Comparison of ENCODE assay signal across 13 cellular contexts in the genomic region with DNA sequence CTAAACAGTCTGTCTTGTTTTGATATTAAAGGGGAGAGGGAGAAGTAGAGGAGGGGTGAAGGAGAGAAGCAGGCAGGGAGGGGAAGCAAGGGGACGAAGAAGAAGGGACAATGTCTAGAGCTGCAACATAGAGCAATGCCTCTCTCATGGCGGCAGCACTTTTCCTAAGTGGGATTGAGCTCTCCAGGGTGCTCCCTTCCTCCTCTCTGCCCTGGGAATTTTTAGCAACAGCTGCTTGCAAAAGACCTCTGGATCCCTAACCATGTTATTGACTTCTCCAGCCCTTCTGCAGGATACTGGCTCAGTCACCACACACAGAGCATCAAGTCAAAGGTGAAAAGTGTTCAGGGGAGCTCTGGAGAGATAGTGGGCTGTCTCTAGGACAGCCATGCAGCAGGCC.
DNase-seq lines count a peak whose midpoint lies in the region; ATAC-seq and TF ChIP-seq lines count a peak whose summit lies in the region.
"Had no signal": no experiment of that assay in that cellular context is flagged by ENCODE, and none has a peak within 500 bp of the region (broad histone marks: within the 10 kb centered on the region; RNA-seq: fewer than 3 reads in every experiment).

No MANE protein-coding gene starts in this region.

- H3K9ac ChIP-seq in endodermal cell (ENCODE audit: extremely low read depth, low read length, poor library complexity, severe bottlenecking): no peak overlapping the region

- H3K4me1 ChIP-seq in GM23338 (ENCODE audit: insufficient read depth) (no peaks in the 10 kb centered on the region; the same call in 1 of the 2 replicates), endodermal cell (ENCODE audit: control insufficient read depth, insufficient read depth, low read length) (no peaks in the 10 kb centered on the region), transverse colon (no peaks in the 10 kb centered on the region)
- H3K4me1 ChIP-seq: BE2C had no signal

- TF ChIP-seq CTCF in AG04450 (IDR thresholded peaks at IDR 0.05; ENCODE audit: low read depth, low read length) (no peak), GM23338 (conservative IDR thresholded peaks at IDR 0.05; ENCODE audit: low read depth in 2 of 2) (no peak), endodermal cell (conservative IDR thresholded peaks at IDR 0.05) (no peak), transverse colon (IDR thresholded peaks at IDR 0.05) (no peak)

- no peak for TF ChIP-seq POLR2A in transverse colon (IDR thresholded peaks at IDR 0.05)

- H3K4me3 ChIP-seq in AG04450 (ENCODE audit: low read depth, low read length): no peak overlapping the region
- no peak overlapping the region for H3K4me3 ChIP-seq in GM23338
- H3K4me3 ChIP-seq in endodermal cell (ENCODE audit: low read length): no peak overlapping the region
- H3K4me3 ChIP-seq in transverse colon: no peak overlapping the region

- H3K4me1 Mint-ChIP-seq in GM23338: 0 out of 3 replicates have a peak, but pooled peaks cover 2% of the 10 kb centered on the region
- peaks cover 11% of the 10 kb centered on the region for H3K4me1 Mint-ChIP-seq in endodermal cell
- H3K4me1 Mint-ChIP-seq: CD4-positive, alpha-beta memory T cell; IgD-negative memory B cell had no signal

- peak overlapping the region; percentile 25; the same call in 1 of the 2 replicates for H2AFZ ChIP-seq in GM23338

- H3K9me3 Mint-ChIP-seq in GM23338 (no peaks in the 10 kb centered on the region), endodermal cell (no peaks in the 10 kb centered on the region)
- H3K9me3 Mint-ChIP-seq: CD4-positive, alpha-beta memory T cell; IgD-negative memory B cell had no signal

- H3K36me3 ChIP-seq in GM23338 (ENCODE audit: insufficient read depth): no peaks in the 10 kb centered on the region
- no peaks in the 10 kb centered on the region for H3K36me3 ChIP-seq in endodermal cell (ENCODE audit: control insufficient read depth, insufficient read depth, low read length)
- no peaks in the 10 kb centered on the region for H3K36me3 ChIP-seq in transverse colon
- H3K36me3 ChIP-seq: BE2C had no signal

- H3K4me2 ChIP-seq in GM23338: no peak overlapping the region

- H3K27me3 Mint-ChIP-seq in GM23338 (ENCODE audit: insufficient read depth, low read depth, poor library complexity) (peaks cover 2% of the 10 kb centered on the region), endodermal cell (ENCODE audit: insufficient read depth) (no peaks in the 10 kb centered on the region)
- H3K27me3 Mint-ChIP-seq: IgD-negative memory B cell had no signal

- TF ChIP-seq EP300 in transverse colon (IDR thresholded peaks at IDR 0.05; ENCODE audit: low read depth): no peak

- WGBS in endodermal cell (ENCODE audit: insufficient coverage in 1 of 2, insufficient read length in 1 of 2), 2 experiments: 77 to 80% methylated on average over 1 to 2 of the region's 2 CpGs
- 58 to 78% methylated on average over 2 of the region's 2 CpGs for WGBS in transverse colon (ENCODE audit: low coverage in 1 of 2), 2 donors

- in situ Hi-C loops in transverse colon (cut with MboI; ENCODE audit: low pct_ligation_motif_present in 1 of 4, low pct_unique_long_range_greater_than_20kb in 1 of 4, low sequenced_read_pairs in 3 of 4): no loop called here

- peak overlapping the region; percentile 22 for H3K27ac ChIP-seq in AG04450 (ENCODE audit: low read depth, low read length)
- H3K27ac ChIP-seq in GM23338 (ENCODE audit: low read depth): no peak overlapping the region
- H3K27ac ChIP-seq in endodermal cell (ENCODE audit: low read depth, low read length): no peak overlapping the region
- H3K27ac ChIP-seq in transverse colon: no peak overlapping the region
- H3K27ac ChIP-seq: C4-2B had no signal

- no peaks in the 10 kb centered on the region for H4K20me1 ChIP-seq in GM23338 (replicated peaks; ENCODE audit: insufficient read depth)

- peak; percentile 49 for ATAC-seq in GM23338
- ATAC-seq in GM21367 (IDR thresholded peaks at IDR 0.05; ENCODE audit: unreplicated experiment): no peak
- no peak for ATAC-seq in left lobe of liver

- intact Hi-C loops in transverse colon (cut with DNase I; ENCODE audit: low total_unique reads): no loop called here

- H3K27me3 ChIP-seq in AG04450 (ENCODE audit: control insufficient read depth, insufficient read depth, low read length) (no peaks in the 10 kb centered on the region), GM23338 (ENCODE audit: insufficient read depth) (no peaks in the 10 kb centered on the region), endodermal cell (ENCODE audit: control insufficient read depth, insufficient read depth, low read length, poor library complexity, severe bottlenecking) (no peaks in the 10 kb centered on the region), transverse colon (no peaks in the 10 kb centered on the region)
- H3K27me3 ChIP-seq: BE2C had no signal

- H3K36me3 Mint-ChIP-seq in GM23338 (ENCODE audit: low read depth): no peaks in the 10 kb centered on the region
- H3K36me3 Mint-ChIP-seq in endodermal cell (ENCODE audit: low read depth): no peaks in the 10 kb centered on the region
- H3K36me3 Mint-ChIP-seq: CD4-positive, alpha-beta memory T cell; IgD-negative memory B cell had no signal

- H3K9me2 ChIP-seq in GM23338 (ENCODE audit: insufficient read depth): no peaks in the 10 kb centered on the region

- POLR2A ChIA-PET in AG04450 (lab: Yijun Ruan, JAX): interaction anchor here (1.0 kb wide), 1 partner anchor 10 kb away, joined by 3 read pairs; no protein-coding TSS in a partner anchor

- H3K4me3 Mint-ChIP-seq in GM23338: no peak overlapping the region
- H3K4me3 Mint-ChIP-seq in endodermal cell: no peak overlapping the region
- H3K4me3 Mint-ChIP-seq: CD4-positive, alpha-beta memory T cell; IgD-negative memory B cell had no signal

- H3F3A ChIP-seq in GM23338 (replicated peaks; ENCODE audit: low read depth): no peaks in the 10 kb centered on the region

- H3K79me2 ChIP-seq in GM23338 (replicated peaks; ENCODE audit: insufficient read depth): no peaks in the 10 kb centered on the region

- no peaks in the 10 kb centered on the region for H3K9me3 ChIP-seq in AG04450 (ENCODE audit: control insufficient read depth, insufficient read depth, low read length)
- H3K9me3 ChIP-seq in endodermal cell (ENCODE audit: control insufficient read depth, low read length): no peaks in the 10 kb centered on the region
- H3K9me3 ChIP-seq in transverse colon: no peaks in the 10 kb centered on the region
- H3K9me3 ChIP-seq: BE2C had no signal

- H3K27ac Mint-ChIP-seq in GM23338: no peak overlapping the region
- no peak overlapping the region for H3K27ac Mint-ChIP-seq in endodermal cell
- H3K27ac Mint-ChIP-seq: CD4-positive, alpha-beta memory T cell; IgD-negative memory B cell had no signal

- CTCF ChIA-PET in AG04450 (lab: Charles Lee): no interaction called here

- DNase-seq in AG04450 (ENCODE audit: low read depth, low spot score) (no peak), GM23338 (ENCODE audit: low spot score) (peak; percentile 1), endodermal cell (peak; percentile 44), myocyte (ENCODE audit: low read depth) (peak; percentile 6), left lobe of liver (ENCODE audit: low spot score) (no peak), transverse colon (no peak)
- DNase-seq: BE2C; CD4-positive, alpha-beta memory T cell; DND-41; GF-D8 had no signal

TF ChIP-seq in GM23338, 12 proteins besides CTCF, POLR2A, EP300 and RAD21:
- no peak for TF ChIP-seq EZH2 (IDR thresholded peaks at IDR 0.05; ENCODE audit: low read depth, unreplicated experiment)
- TF ChIP-seq, protein P1, sequence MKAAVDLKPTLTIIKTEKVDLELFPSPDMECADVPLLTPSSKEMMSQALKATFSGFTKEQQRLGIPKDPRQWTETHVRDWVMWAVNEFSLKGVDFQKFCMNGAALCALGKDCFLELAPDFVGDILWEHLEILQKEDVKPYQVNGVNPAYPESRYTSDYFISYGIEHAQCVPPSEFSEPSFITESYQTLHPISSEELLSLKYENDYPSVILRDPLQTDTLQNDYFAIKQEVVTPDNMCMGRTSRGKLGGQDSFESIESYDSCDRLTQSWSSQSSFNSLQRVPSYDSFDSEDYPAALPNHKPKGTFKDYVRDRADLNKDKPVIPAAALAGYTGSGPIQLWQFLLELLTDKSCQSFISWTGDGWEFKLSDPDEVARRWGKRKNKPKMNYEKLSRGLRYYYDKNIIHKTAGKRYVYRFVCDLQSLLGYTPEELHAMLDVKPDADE (IDR thresholded peaks at IDR 0.05): no peak

Comparison
In these comparisons a context has a peak if more than half of its experiments do, and no peak if none do; other contexts are left out.
1. DNase-seq: peak in GM23338 (single experiment), endodermal cell (single experiment) and myocyte (single experiment); none in AG04450 (single experiment), left lobe of liver (single experiment) and transverse colon (single experiment).